31 cellular contexts compared by ENCODE assay signal in the genomic region with DNA sequence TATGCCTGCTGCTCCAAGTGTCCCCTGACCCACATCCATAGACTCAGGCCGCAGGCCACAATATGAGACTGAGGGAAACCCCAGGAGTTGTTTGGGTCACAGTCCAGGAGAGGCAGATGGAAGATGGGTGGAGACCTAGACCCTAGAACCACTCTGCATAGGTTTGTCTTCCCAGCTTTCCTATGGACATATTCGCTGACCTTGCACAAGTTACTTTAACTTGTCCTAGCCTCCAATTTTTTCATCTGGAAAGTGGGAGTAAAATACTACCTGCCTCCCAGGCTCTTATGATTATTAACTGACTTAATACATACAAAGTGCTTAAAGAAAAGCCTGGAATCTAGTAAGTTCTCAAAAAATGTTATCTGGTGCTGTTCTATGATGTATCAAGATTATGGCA.
"Had no signal": no experiment of that assay in that cellular context is flagged by ENCODE, and none has a peak within 500 bp of the region (broad histone marks: within the 10 kb centered on the region; RNA-seq: fewer than 3 reads in every experiment).

No MANE protein-coding gene starts in this region.

- H3K36me3 ChIP-seq: ascending aorta, cardiac muscle cell had no signal

- DNase-seq: activated B cell treated with CpG ODN at 0.5 μM for 24 hours; activated CD4-positive, alpha-beta memory T cell treated with anti-CD3 and anti-CD28 coated beads, Interleukin-2, amount 10 ng/mL, durations not matched to agents 7 days and 5 days; activated CD4-positive, alpha-beta T cell treated with anti-CD3 and anti-CD28 coated beads for 1 hour; activated CD4-positive, alpha-beta T cell treated with anti-CD3 and anti-CD28 coated beads for 36 hours; activated CD4-positive, alpha-beta T cell treated with anti-CD3 and anti-CD28 coated beads for 48 hours; activated CD4-positive, alpha-beta T cell treated with anti-CD3 and anti-CD28 coated beads, Interleukin-2, amount 10 ng/mL, durations not matched to agents 7 days and 5 days; activated CD4-positive, alpha-beta T cell treated with anti-CD3 and anti-CD28 coated beads, Interleukin-2, amount 50 U/mL, for 48 hours; activated CD8-positive, alpha-beta memory T cell treated with anti-CD3 and anti-CD28 coated beads for 24 hours; activated CD8-positive, alpha-beta memory T cell treated with anti-CD3 and anti-CD28 coated beads, Interleukin-2, amount 10 ng/mL, durations not matched to agents 7 days and 5 days; activated CD8-positive, alpha-beta memory T cell treated with anti-CD3 and anti-CD28 coated beads, Interleukin-2, amount 50 U/mL, for 48 hours; activated CD8-positive, alpha-beta T cell treated with anti-CD3 and anti-CD28 coated beads, Interleukin-2, amount 10 ng/mL, durations not matched to agents 7 days and 5 days; activated effector memory CD4-positive, alpha-beta T cell treated with Interleukin-2 at 50 U/mL for 16 hours; activated gamma-delta T cell; activated naive CD4-positive, alpha-beta T cell treated with anti-CD3 and anti-CD28 coated beads, Interleukin-2, amount 10 ng/mL, durations not matched to agents 7 days and 5 days; activated naive CD4-positive, alpha-beta T cell treated with Interleukin-2 at 50 U/mL for 16 hours; activated naive CD8-positive, alpha-beta T cell treated with anti-CD3 and anti-CD28 coated beads, Interleukin-2, amount 10 ng/mL, durations not matched to agents 7 days and 5 days; activated naive CD8-positive, alpha-beta T cell treated with anti-CD3 and anti-CD28 coated beads, Interleukin-2, amount 50 U/mL, for 24 hours; activated T-cell treated with anti-CD3 and anti-CD28 coated beads, Interleukin-2, amount 50 U/mL, for 24 hours; activated T-cell treated with anti-CD3 and anti-CD28 coated beads, Interleukin-2, amount 50 U/mL, for 48 hours; amygdala; anterior cingulate cortex; caudate nucleus; cerebellar nuclear complex; T-helper 1 cell; T-helper 2 cell; T-helper 9 cell had no signal

- H3K9me3 ChIP-seq: ascending aorta had no signal

- H3K4me3 ChIP-seq: ascending aorta, cardiac muscle cell had no signal

- ATAC-seq: activated CD4-positive, alpha-beta T cell treated with anti-CD3 and anti-CD28 coated beads for 36 hours; activated CD8-positive, alpha-beta memory T cell treated with anti-CD3 and anti-CD28 coated beads, Interleukin-2, amount 10 ng/mL, durations not matched to agents 7 days and 5 days; activated CD8-positive, alpha-beta T cell treated with anti-CD3 and anti-CD28 coated beads, Interleukin-2, amount 10 ng/mL, durations not matched to agents 7 days and 5 days; activated naive CD8-positive, alpha-beta T cell treated with anti-CD3 and anti-CD28 coated beads, Interleukin-2, amount 50 U/mL, for 24 hours had no signal

- H3K27me3 ChIP-seq: ascending aorta, cardiac muscle cell had no signal

- H3K27ac ChIP-seq: ascending aorta, cardiac muscle cell, VCaP had no signal

- FAIRE-seq: bronchial epithelial cell, TTC549 had no signal
